Comparison of ENCODE assay signal across 25 cellular contexts in the genomic region with DNA sequence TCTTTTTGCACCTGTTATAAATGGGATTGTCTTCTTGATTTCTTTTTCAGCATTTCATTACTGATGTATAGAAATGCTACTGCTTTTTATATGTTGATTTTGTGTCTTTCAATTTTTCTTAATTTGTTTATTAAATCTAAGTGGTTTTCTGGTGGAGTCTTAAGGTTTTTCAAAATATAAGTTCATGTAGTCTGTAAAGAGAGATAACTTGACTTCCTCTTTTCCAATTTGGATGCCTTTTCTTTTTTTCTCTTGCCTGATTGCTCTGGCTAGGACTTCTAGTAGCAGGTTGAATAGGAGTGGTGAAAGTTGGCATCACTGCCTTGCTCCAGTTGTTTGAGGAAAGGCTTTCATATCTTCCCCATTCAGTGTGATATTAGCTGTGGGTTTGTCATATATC. TPM values are rescaled to one million over a fixed set of nuclear protein-coding genes. Genes with fewer than 3 reads are reported as not detected.
"Had no signal": no experiment of that assay in that cellular context is flagged by ENCODE, and none has a peak within 500 bp of the region (broad histone marks: within the 10 kb centered on the region; RNA-seq: fewer than 3 reads in every experiment).

No MANE protein-coding gene starts in this region.

- H3K9me3 ChIP-seq: esophagus muscularis mucosa, heart right ventricle, left lung, ovary, psoas muscle, sigmoid colon, stomach, thyroid gland, vagina had no signal

- H3K4me1 ChIP-seq: heart right ventricle, left lung, psoas muscle, sigmoid colon, stomach, thyroid gland, vagina had no signal

- H3K27ac ChIP-seq: esophagus muscularis mucosa, heart right ventricle, left lung, ovary, psoas muscle, sigmoid colon, stomach, thyroid gland had no signal

- ATAC-seq: heart right ventricle; left cardiac atrium; naive thymus-derived CD4-positive, alpha-beta T cell; psoas muscle; right cardiac atrium; stimulated activated effector memory CD8-positive, alpha-beta T cell treated with anti-CD3 and anti-CD28 coated beads, Interleukin-12 subunit alpha, Interleukin-12 subunit beta, amount 100 ng/mL, for 72 hours had no signal

- H3K4me3 ChIP-seq: esophagus muscularis mucosa, heart right ventricle, left lung, ovary, psoas muscle, sigmoid colon, stomach, thyroid gland, vagina had no signal

- DNase-seq: dermis blood vessel endothelial cell; effector memory CD4-positive, alpha-beta T cell; foreskin melanocyte; glutamatergic neuron; heart right ventricle; left cardiac atrium; left lung; midbrain; naive thymus-derived CD4-positive, alpha-beta T cell; nephron progenitor cell; nucleus accumbens; ovary; psoas muscle; right cardiac atrium; sigmoid colon; stimulated activated CD4-positive, alpha-beta T cell treated with anti-CD3 and anti-CD28 coated beads, Interleukin-2, amount 100 ng/mL, for 24 hours; stimulated activated CD4-positive, alpha-beta T cell treated with anti-CD3 and anti-CD28 coated beads, Interleukin-4, amount 100 ng/mL, for 24 hours; stimulated activated naive CD4-positive, alpha-beta T cell treated with Interleukin-2 at 50 U/mL for 16 hours; stomach; thyroid gland; trophoblast cell had no signal

- H3K27me3 ChIP-seq: esophagus muscularis mucosa, heart right ventricle, left lung, ovary, sigmoid colon, stomach, thyroid gland, vagina had no signal

- H3K36me3 ChIP-seq: esophagus muscularis mucosa, heart right ventricle, left lung, ovary, sigmoid colon, stomach, thyroid gland, vagina had no signal

RNA-seq across cellular contexts. Expression of gene GALNT5, which starts 28.6 kb away (rescaled TPM):
- total RNA-seq: endothelial cell of umbilical vein; naive thymus-derived CD4-positive, alpha-beta T cell had no signal
- polyA plus RNA-seq: endothelial cell of umbilical vein; naive thymus-derived CD4-positive, alpha-beta T cell had no signal
